25 cellular contexts compared by ENCODE assay signal in the genomic region with DNA sequence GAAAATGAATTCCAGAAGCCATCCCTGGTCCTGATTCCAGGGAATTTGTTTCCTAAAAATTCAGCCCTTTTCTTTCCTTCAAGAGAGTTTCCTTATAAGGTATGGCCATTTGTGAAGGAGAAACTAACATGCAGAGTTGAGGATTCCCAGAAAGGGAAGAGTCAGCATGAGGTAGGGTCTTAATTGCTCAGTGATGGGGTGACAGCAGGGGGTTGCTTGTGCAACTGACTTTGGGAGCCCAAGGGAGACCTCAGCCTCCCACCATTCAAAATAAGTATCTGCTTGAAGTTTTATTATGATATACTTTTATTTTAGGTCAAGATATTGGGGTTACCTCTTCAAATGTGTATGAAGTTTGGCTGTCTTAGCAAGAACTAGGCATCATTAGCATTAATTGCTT.
"Had no signal": no experiment of that assay in that cellular context is flagged by ENCODE, and none has a peak within 500 bp of the region (broad histone marks: within the 10 kb centered on the region; RNA-seq: fewer than 3 reads in every experiment).

No MANE protein-coding gene starts in this region.

- H3K27me3 ChIP-seq: brain microvascular endothelial cell, cardiac muscle cell, Peyer's patch, SJCRH30 had no signal

- H3K4me2 ChIP-seq: KMS-11, SK-N-SH had no signal

- H3K4me1 ChIP-seq: Peyer's patch, SJCRH30 had no signal

- H3K9me3 ChIP-seq: Peyer's patch, SJCRH30, SK-N-SH had no signal

- H3K27ac Mint-ChIP-seq: activated CD8-positive, alpha-beta memory T cell treated with anti-CD3 and anti-CD28 coated beads, Interleukin-2, amount 10 ng/mL, durations not matched to agents 7 days and 5 days; activated naive CD4-positive, alpha-beta T cell treated with anti-CD3 and anti-CD28 coated beads, Interleukin-2, amount 50 U/mL, for 72 hours; activated naive CD8-positive, alpha-beta T cell treated with anti-CD3 and anti-CD28 coated beads, Interleukin-2, amount 50 U/mL, for 24 hours; activated T-cell treated with anti-CD3 and anti-CD28 coated beads, Interleukin-2, amount 50 U/mL, for 24 hours; activated T-helper 1 cell treated with anti-CD3 and anti-CD28 coated beads, Interleukin-12 subunit alpha, Interleukin-12 subunit beta, Interleukin-2, Interleukin-4 antibody, amounts not matched to agents 30 ng/mL and 10 ng/mL and 1 ng/mL, durations not matched to agents 14 hours and 24 hours and 36 hours had no signal

- H3K36me3 ChIP-seq: brain microvascular endothelial cell, cardiac muscle cell, Peyer's patch, SJCRH30 had no signal

- H3K36me3 Mint-ChIP-seq: activated CD8-positive, alpha-beta memory T cell treated with anti-CD3 and anti-CD28 coated beads, Interleukin-2, amount 10 ng/mL, durations not matched to agents 7 days and 5 days had no signal

- H3K4me1 Mint-ChIP-seq: activated CD8-positive, alpha-beta memory T cell treated with anti-CD3 and anti-CD28 coated beads, Interleukin-2, amount 10 ng/mL, durations not matched to agents 7 days and 5 days; activated naive CD8-positive, alpha-beta T cell treated with anti-CD3 and anti-CD28 coated beads, Interleukin-2, amount 50 U/mL, for 24 hours had no signal

- H3K4me3 Mint-ChIP-seq: activated CD8-positive, alpha-beta memory T cell treated with anti-CD3 and anti-CD28 coated beads, Interleukin-2, amount 10 ng/mL, durations not matched to agents 7 days and 5 days; activated naive CD8-positive, alpha-beta T cell treated with anti-CD3 and anti-CD28 coated beads, Interleukin-2, amount 50 U/mL, for 24 hours; activated T-cell treated with anti-CD3 and anti-CD28 coated beads, Interleukin-2, amount 50 U/mL, for 24 hours; activated T-helper 1 cell treated with anti-CD3 and anti-CD28 coated beads, Interleukin-12 subunit alpha, Interleukin-12 subunit beta, Interleukin-2, Interleukin-4 antibody, amounts not matched to agents 30 ng/mL and 10 ng/mL and 1 ng/mL, durations not matched to agents 14 hours and 24 hours and 36 hours had no signal

- H3K27ac ChIP-seq: brain microvascular endothelial cell, cardiac muscle cell, KMS-11, Peyer's patch, RWPE1, SJCRH30, VCaP had no signal

- H3K9ac ChIP-seq: KMS-11, SK-N-SH had no signal

- DNase-seq: activated CD4-positive, alpha-beta T cell treated with anti-CD3 and anti-CD28 coated beads for 48 hours; activated CD4-positive, alpha-beta T cell treated with anti-CD3 and anti-CD28 coated beads, Interleukin-2, amount 50 U/mL, for 48 hours; activated CD8-positive, alpha-beta memory T cell treated with anti-CD3 and anti-CD28 coated beads, Interleukin-2, amount 10 ng/mL, durations not matched to agents 7 days and 5 days; activated effector memory CD4-positive, alpha-beta T cell treated with anti-CD3 and anti-CD28 coated beads, Interleukin-2, amount 50 U/mL, for 16 hours; activated naive CD4-positive, alpha-beta T cell treated with Interleukin-2 at 50 U/mL for 16 hours; activated naive CD8-positive, alpha-beta T cell treated with anti-CD3 and anti-CD28 coated beads, Interleukin-2, amount 50 U/mL, for 24 hours; activated T-cell treated with anti-CD3 and anti-CD28 coated beads, Interleukin-2, amount 50 U/mL, for 24 hours; amygdala; brain microvascular endothelial cell; NCI-H1092 treated with DMSO at 0.1 percent for 48 hours; NCI-H1417 treated with DMSO at 0.1 percent for 48 hours; NCI-H1694 treated with DMSO at 0.1 percent for 48 hours; NCI-H2081; NCI-H524; Peyer's patch; Right ventricle myocardium superior; SJCRH30; SK-N-SH; T-helper 1 cell had no signal

- H3K4me3 ChIP-seq: cardiac muscle cell, Peyer's patch, SJCRH30 had no signal

- H3K27me3 Mint-ChIP-seq: activated CD8-positive, alpha-beta memory T cell treated with anti-CD3 and anti-CD28 coated beads, Interleukin-2, amount 10 ng/mL, durations not matched to agents 7 days and 5 days; activated naive CD8-positive, alpha-beta T cell treated with anti-CD3 and anti-CD28 coated beads, Interleukin-2, amount 50 U/mL, for 24 hours; activated T-cell treated with anti-CD3 and anti-CD28 coated beads, Interleukin-2, amount 50 U/mL, for 24 hours had no signal
